ENCODE assay signal across 31 cellular contexts in the genomic region with DNA sequence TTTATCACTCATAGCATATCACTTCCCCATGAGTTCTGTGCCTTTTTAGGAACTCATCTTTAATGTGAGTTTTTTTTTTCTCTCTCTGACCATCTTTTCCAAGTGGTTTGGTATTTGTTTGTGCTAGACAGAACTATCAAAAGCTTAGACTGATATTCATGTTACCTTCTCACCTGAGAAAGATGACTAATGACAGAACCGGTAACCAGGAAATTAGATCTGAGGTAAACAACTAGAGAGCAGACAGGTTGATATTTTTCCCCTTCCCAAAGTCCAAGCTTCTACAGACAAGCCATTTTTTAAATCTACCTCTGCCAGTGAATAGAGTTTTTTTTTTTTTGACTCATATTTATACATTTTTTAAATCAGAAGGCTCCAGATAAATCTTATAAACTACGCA. TPM values are rescaled to one million over a fixed set of nuclear protein-coding genes. Genes with fewer than 3 reads are reported as not detected.
DNase-seq lines count a peak whose midpoint lies in the region; ATAC-seq and TF ChIP-seq lines count a peak whose summit lies in the region.
"Had no signal": no experiment of that assay in that cellular context is flagged by ENCODE, and none has a peak within 500 bp of the region (broad histone marks: within the 10 kb centered on the region; RNA-seq: fewer than 3 reads in every experiment).

No MANE protein-coding gene starts in this region.

- intact Hi-C loops in PC-9 (cut with micrococcal nuclease; ENCODE audit: unreplicated experiment) = loop anchor here (10.0 kb wide), 1 partner anchor 1004 kb away; no protein-coding TSS in a partner anchor
- intact Hi-C loops in sciatic nerve (cut with DNase I) = no loop called here

- H3K36me3 ChIP-seq in GM23338 (ENCODE audit: insufficient read depth) (no peaks in the 10 kb centered on the region), PC-9 (ENCODE audit: low read depth) (no peaks in the 10 kb centered on the region)
- H3K36me3 ChIP-seq: SJCRH30 had no signal

- H3K4me3 ChIP-seq in GM23338 (no peak overlapping the region), PC-9 (no peak overlapping the region)
- H3K4me3 ChIP-seq: A549, GM12878, SJCRH30 had no signal

- H3K27ac ChIP-seq in GM23338 (ENCODE audit: low read depth) (no peak overlapping the region), PC-9 (peak overlapping the region; percentile 71)
- H3K27ac ChIP-seq: A549, HL-60, SJCRH30 had no signal

- H3K9me2 ChIP-seq in GM23338 (ENCODE audit: insufficient read depth) (peaks cover 5% of the 10 kb centered on the region; the same call in 1 of the 2 replicates), PC-9 (ENCODE audit: insufficient read depth) (no peaks in the 10 kb centered on the region)

- peaks cover 6% of the 10 kb centered on the region; the same call in 1 of the 2 replicates for H3K9me3 ChIP-seq in PC-9 (ENCODE audit: insufficient read depth, low read depth)
- H3K9me3 ChIP-seq: A549 had no signal

- BruUV-seq in PC-9 (replicated peaks; lab: Mats Ljungman, UMichigan) = no TSS peak

- DNase-seq in GM23338 (ENCODE audit: low spot score) (no peak), PC-9 (peak in 1 of 2 experiments; percentile 70), type B pancreatic cell (ENCODE audit: extremely low spot score, unreplicated experiment) (no peak), sciatic nerve (ENCODE audit: low spot score) (no peak)
- DNase-seq in activated CD8-positive, alpha-beta memory T cell treated with anti-CD3 and anti-CD28 coated beads, Interleukin-2, amount 10 ng/mL, durations not matched to agents 7 days and 5 days = no peak
- DNase-seq: AML-193; C1 segment of cervical spinal cord; Caco-2; CD8-positive, alpha-beta T cell; DMS 273 treated with DMSO at 0.1 percent for 48 hours; DMS79; EL; GDM1; H7; Karpas-422; NCI-H1092; NCI-H1417 treated with DMSO at 0.1 percent for 48 hours; NCI-H1694 treated with DMSO at 0.1 percent for 48 hours; NCI-H2081 treated with DMSO at 0.1 percent for 48 hours; NCI-H446; NCI-H524 treated with DMSO at 0.1 percent for 48 hours; NCI-H774; SJCRH30 had no signal

- H3K36me3 Mint-ChIP-seq in GM23338 (ENCODE audit: low read depth) (no peaks in the 10 kb centered on the region; the same call in 2 of the 3 replicates), type B pancreatic cell (no peaks in the 10 kb centered on the region)
- no peaks in the 10 kb centered on the region for H3K36me3 Mint-ChIP-seq in activated CD8-positive, alpha-beta memory T cell treated with anti-CD3 and anti-CD28 coated beads, Interleukin-2, amount 10 ng/mL, durations not matched to agents 7 days and 5 days
- H3K36me3 Mint-ChIP-seq: CD8-positive, alpha-beta T cell had no signal

- TF ChIP-seq CTCF in GM23338 (conservative IDR thresholded peaks at IDR 0.05; ENCODE audit: low read depth in 2 of 2) (no peak), PC-9 (conservative IDR thresholded peaks at IDR 0.05) (no peak), type B pancreatic cell (conservative IDR thresholded peaks at IDR 0.05) (no peak)

- no peak for ATAC-seq in GM23338
- peak; percentile 48 for ATAC-seq in esophagus mucosa
- ATAC-seq in GM19035 (IDR thresholded peaks at IDR 0.05; ENCODE audit: unreplicated experiment) = no peak
- no peak for ATAC-seq in sciatic nerve
- no peak for ATAC-seq in activated CD8-positive, alpha-beta memory T cell treated with anti-CD3 and anti-CD28 coated beads, Interleukin-2, amount 10 ng/mL, durations not matched to agents 7 days and 5 days
- ATAC-seq: A549; CD8-positive, alpha-beta T cell; GM12878; HepG2; Right ventricle myocardium inferior; SK-N-SH treated with all-trans-retinoic acid at 6 μM for 48 hours had no signal

- peaks cover 14% of the 10 kb centered on the region for H3K9me3 Mint-ChIP-seq in GM23338
- peaks cover 9% of the 10 kb centered on the region for H3K9me3 Mint-ChIP-seq in type B pancreatic cell
- no peaks in the 10 kb centered on the region for H3K9me3 Mint-ChIP-seq in activated CD8-positive, alpha-beta memory T cell treated with anti-CD3 and anti-CD28 coated beads, Interleukin-2, amount 10 ng/mL, durations not matched to agents 7 days and 5 days (ENCODE audit: low read depth)

- H3F3A ChIP-seq in GM23338 (replicated peaks; ENCODE audit: low read depth) = no peaks in the 10 kb centered on the region
- 0 out of 2 replicates have a peak, but pooled peaks cover 6% of the 10 kb centered on the region for H3F3A ChIP-seq in PC-9 (ENCODE audit: insufficient read depth, low read depth)

- H3K27me3 ChIP-seq in GM23338 (ENCODE audit: insufficient read depth) = no peaks in the 10 kb centered on the region
- no peaks in the 10 kb centered on the region for H3K27me3 ChIP-seq in PC-9 (ENCODE audit: insufficient read depth, low read depth)
- H3K27me3 ChIP-seq: SJCRH30 had no signal

- no peak overlapping the region for H3K4me2 ChIP-seq in GM23338
- H3K4me2 ChIP-seq in PC-9 = no peak overlapping the region
- H3K4me2 ChIP-seq: A549 had no signal

- no peak overlapping the region for H3K4me3 Mint-ChIP-seq in GM23338
- no peak overlapping the region for H3K4me3 Mint-ChIP-seq in type B pancreatic cell
- H3K4me3 Mint-ChIP-seq in activated CD8-positive, alpha-beta memory T cell treated with anti-CD3 and anti-CD28 coated beads, Interleukin-2, amount 10 ng/mL, durations not matched to agents 7 days and 5 days = no peak overlapping the region
- H3K4me3 Mint-ChIP-seq: CD8-positive, alpha-beta T cell had no signal

- POLR2A ChIA-PET in PC-9 (lab: Charles Lee; ENCODE audit: unreplicated experiment) = no interaction called here

- H3K4me1 Mint-ChIP-seq in GM23338 = no peaks in the 10 kb centered on the region; the same call in 2 of the 3 replicates
- no peaks in the 10 kb centered on the region for H3K4me1 Mint-ChIP-seq in type B pancreatic cell (ENCODE audit: unreplicated experiment)
- H3K4me1 Mint-ChIP-seq in activated CD8-positive, alpha-beta memory T cell treated with anti-CD3 and anti-CD28 coated beads, Interleukin-2, amount 10 ng/mL, durations not matched to agents 7 days and 5 days = no peaks in the 10 kb centered on the region

- H3K27ac Mint-ChIP-seq in GM23338 (no peak overlapping the region), type B pancreatic cell (peak overlapping the region; percentile 11)
- no peak overlapping the region for H3K27ac Mint-ChIP-seq in activated CD8-positive, alpha-beta memory T cell treated with anti-CD3 and anti-CD28 coated beads, Interleukin-2, amount 10 ng/mL, durations not matched to agents 7 days and 5 days
- H3K27ac Mint-ChIP-seq: CD8-positive, alpha-beta T cell had no signal

- H3K4me1 ChIP-seq in GM23338 (ENCODE audit: insufficient read depth) (no peaks in the 10 kb centered on the region), PC-9 (replicated peaks; ENCODE audit: insufficient read depth) (peaks cover 33% of the 10 kb centered on the region)
- H3K4me1 ChIP-seq: A549, Caco-2, SJCRH30 had no signal

- H2AFZ ChIP-seq in GM23338 = 0 out of 2 replicates have a peak overlapping the region, but pooled peaks have one; percentile 6
- H2AFZ ChIP-seq in PC-9 = no peak overlapping the region

- H3K79me2 ChIP-seq in GM23338 (replicated peaks; ENCODE audit: insufficient read depth) (no peaks in the 10 kb centered on the region), PC-9 (ENCODE audit: low read depth) (no peaks in the 10 kb centered on the region)

- CTCF ChIA-PET in PC-9 (lab: Charles Lee) = interaction anchor here (0.6 kb wide), 1 partner anchor 8 kb away, joined by 4 read pairs; no protein-coding TSS in a partner anchor
- CTCF ChIA-PET in activated CD8-positive, alpha-beta memory T cell treated with anti-CD3 and anti-CD28 coated beads, Interleukin-2, amount 10 ng/mL, durations not matched to agents 7 days and 5 days (lab: Charles Lee) = interaction anchor here (1.3 kb wide), 1 partner anchor 16 kb away, joined by 3 read pairs; no protein-coding TSS in a partner anchor

- peaks cover 4% of the 10 kb centered on the region for H3K27me3 Mint-ChIP-seq in GM23338 (ENCODE audit: insufficient read depth, low read depth, poor library complexity)
- H3K27me3 Mint-ChIP-seq in type B pancreatic cell = peaks cover 5% of the 10 kb centered on the region
- H3K27me3 Mint-ChIP-seq in activated CD8-positive, alpha-beta memory T cell treated with anti-CD3 and anti-CD28 coated beads, Interleukin-2, amount 10 ng/mL, durations not matched to agents 7 days and 5 days = peaks cover 10% of the 10 kb centered on the region

- no peaks in the 10 kb centered on the region for H4K20me1 ChIP-seq in GM23338 (replicated peaks; ENCODE audit: insufficient read depth)
- no peaks in the 10 kb centered on the region for H4K20me1 ChIP-seq in PC-9 (ENCODE audit: insufficient read depth)

TF ChIP-seq in GM23338, 12 proteins besides CTCF, POLR2A, EP300 and RAD21 (continues in another document):
- TF ChIP-seq, protein P1, sequence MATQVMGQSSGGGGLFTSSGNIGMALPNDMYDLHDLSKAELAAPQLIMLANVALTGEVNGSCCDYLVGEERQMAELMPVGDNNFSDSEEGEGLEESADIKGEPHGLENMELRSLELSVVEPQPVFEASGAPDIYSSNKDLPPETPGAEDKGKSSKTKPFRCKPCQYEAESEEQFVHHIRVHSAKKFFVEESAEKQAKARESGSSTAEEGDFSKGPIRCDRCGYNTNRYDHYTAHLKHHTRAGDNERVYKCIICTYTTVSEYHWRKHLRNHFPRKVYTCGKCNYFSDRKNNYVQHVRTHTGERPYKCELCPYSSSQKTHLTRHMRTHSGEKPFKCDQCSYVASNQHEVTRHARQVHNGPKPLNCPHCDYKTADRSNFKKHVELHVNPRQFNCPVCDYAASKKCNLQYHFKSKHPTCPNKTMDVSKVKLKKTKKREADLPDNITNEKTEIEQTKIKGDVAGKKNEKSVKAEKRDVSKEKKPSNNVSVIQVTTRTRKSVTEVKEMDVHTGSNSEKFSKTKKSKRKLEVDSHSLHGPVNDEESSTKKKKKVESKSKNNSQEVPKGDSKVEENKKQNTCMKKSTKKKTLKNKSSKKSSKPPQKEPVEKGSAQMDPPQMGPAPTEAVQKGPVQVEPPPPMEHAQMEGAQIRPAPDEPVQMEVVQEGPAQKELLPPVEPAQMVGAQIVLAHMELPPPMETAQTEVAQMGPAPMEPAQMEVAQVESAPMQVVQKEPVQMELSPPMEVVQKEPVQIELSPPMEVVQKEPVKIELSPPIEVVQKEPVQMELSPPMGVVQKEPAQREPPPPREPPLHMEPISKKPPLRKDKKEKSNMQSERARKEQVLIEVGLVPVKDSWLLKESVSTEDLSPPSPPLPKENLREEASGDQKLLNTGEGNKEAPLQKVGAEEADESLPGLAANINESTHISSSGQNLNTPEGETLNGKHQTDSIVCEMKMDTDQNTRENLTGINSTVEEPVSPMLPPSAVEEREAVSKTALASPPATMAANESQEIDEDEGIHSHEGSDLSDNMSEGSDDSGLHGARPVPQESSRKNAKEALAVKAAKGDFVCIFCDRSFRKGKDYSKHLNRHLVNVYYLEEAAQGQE (IDR thresholded peaks at IDR 0.05; ENCODE audit: unreplicated experiment) = no peak
- TF ChIP-seq POLR2AphosphoS5 (IDR thresholded peaks at IDR 0.05; ENCODE audit: low read depth) = no peak

RNA-seq across cellular contexts. Expression of a gene that starts 17.0 kb away (rescaled TPM):
- total RNA-seq in GM23338 (2014; rRNA removed; shearing (Covaris generic)) = 23.0 and 34.4 TPM in 2 replicates
- 48.7 and 49.9 TPM in 2 replicates for polyA plus RNA-seq in GM23338 (2016; fragmentation: Nextera tagmentation; extraction: Ambion mirVana)
- total RNA-seq in PC-9 (2021) (7.3 and 9.9 TPM in 2 replicates), esophagus mucosa (52.8 TPM), type B pancreatic cell (ENCODE audit: low replicate concordance) (19.8 and 25.7 TPM in 2 replicates), sciatic nerve (14.6 TPM)
- 1 to 10 TPM; 8.8 to 9.7 TPM for total RNA-seq in activated CD8-positive, alpha-beta memory T cell treated with anti-CD3 and anti-CD28 coated beads, Interleukin-2, amount 10 ng/mL, durations not matched to agents 7 days and 5 days
